Comparison of ENCODE assay signal across 8 cellular contexts in genomic region chr3:122443762-122444490, GRCh38. TPM values are rescaled to one million over a fixed set of nuclear protein-coding genes. Genes with fewer than 3 reads are reported as not detected.
DNase-seq lines count a peak whose midpoint lies in the region; ATAC-seq, FAIRE-seq and TF ChIP-seq lines count a peak whose summit lies in the region.
"Not testable (repeated sequence)": the region's sequence is repeated elsewhere in the genome, so short reads cannot be mapped to it uniquely, and the experiment has no call there.

No MANE protein-coding gene starts in this region.

- H3K9me3 Mint-ChIP-seq in GM23338, neural progenitor cell: not testable (repeated sequence)

- POLR2A ChIA-PET in RWPE1 (lab: Yijun Ruan, JAX; ENCODE audit: low non-redundant PET) = not testable (repeated sequence)

- peak overlapping the region; percentile 31 for H3K4me3 ChIP-seq in GM23338
- H3K4me3 ChIP-seq in bronchial epithelial cell (ENCODE audit: low read depth, low read length); keratinocyte (ENCODE audit: control insufficient read depth in 2 of 3, extremely low read depth in 1 of 3, insufficient read depth in 2 of 3, low read depth in 1 of 3, low read length in 3 of 3); neural progenitor cell: not testable (repeated sequence)

- H3K9me1 ChIP-seq in keratinocyte (ENCODE audit: control insufficient read depth, extremely low read depth, insufficient read depth, low read length) = not testable (repeated sequence)

- H3K4me3 Mint-ChIP-seq in GM23338 = peak overlapping the region; percentile 62
- not testable (repeated sequence) for H3K4me3 Mint-ChIP-seq in neural progenitor cell

- H3F3A ChIP-seq in GM23338 (replicated peaks; ENCODE audit: low read depth) = not testable (repeated sequence)
- H3F3A ChIP-seq in neural progenitor cell (ENCODE audit: low read depth) = peaks cover 10% of the 10 kb centered on the region

- H3K9me3 ChIP-seq in keratinocyte (ENCODE audit: control insufficient read depth, low read depth, low read length); neural progenitor cell (ENCODE audit: low read depth): not testable (repeated sequence)

- peaks cover 88% of the 10 kb centered on the region for H3K36me3 Mint-ChIP-seq in GM23338 (ENCODE audit: low read depth)
- peaks cover 58% of the 10 kb centered on the region for H3K36me3 Mint-ChIP-seq in neural progenitor cell

- ATAC-seq in GM23338 = peak; percentile 59
- ATAC-seq in foreskin keratinocyte = peak; percentile 76

- peaks cover 14% of the 10 kb centered on the region for H3K4me1 ChIP-seq in GM23338 (ENCODE audit: insufficient read depth)
- H3K4me1 ChIP-seq in foreskin keratinocyte = not testable (repeated sequence)
- H3K4me1 ChIP-seq in keratinocyte (ENCODE audit: control insufficient read depth, extremely low read depth, insufficient read depth, low read length) = peaks cover 12% of the 10 kb centered on the region
- H3K4me1 ChIP-seq in neural progenitor cell = peaks cover 12% of the 10 kb centered on the region

- H3K27me3 ChIP-seq in GM23338 (ENCODE audit: insufficient read depth); bronchial epithelial cell (ENCODE audit: control insufficient read depth, insufficient read depth, low read length); foreskin keratinocyte; keratinocyte (ENCODE audit: control insufficient read depth, extremely low read depth, insufficient read depth, low read length); neural progenitor cell: not testable (repeated sequence)

- H2AFZ ChIP-seq in GM23338; keratinocyte (ENCODE audit: control insufficient read depth, low read length); neural progenitor cell (replicated peaks): not testable (repeated sequence)

- TF ChIP-seq RAD21 in Ishikawa (IDR thresholded peaks at IDR 0.05; ENCODE audit: low read depth) = not testable (repeated sequence)

- H4K20me1 ChIP-seq in GM23338 (replicated peaks; ENCODE audit: insufficient read depth); keratinocyte (ENCODE audit: control insufficient read depth, extremely low read depth, insufficient read depth, low read length); neural progenitor cell (ENCODE audit: low read depth): not testable (repeated sequence)

- H3K27ac ChIP-seq in 22Rv1 (peak overlapping the region; percentile 72), GM23338 (ENCODE audit: low read depth) (peak overlapping the region; percentile 88), foreskin keratinocyte (peak overlapping the region; percentile 21), keratinocyte (ENCODE audit: control insufficient read depth, insufficient read depth, low read length) (peak overlapping the region; percentile 26)
- not testable (repeated sequence) for H3K27ac ChIP-seq in RWPE1, neural progenitor cell

- CTCF ChIA-PET in RWPE1 (lab: Yijun Ruan, JAX) = interaction anchor here (0.6 kb wide), 1 partner anchor 20 kb away, joined by 3 read pairs; no protein-coding TSS in a partner anchor

- H3K36me3 ChIP-seq in GM23338 (ENCODE audit: insufficient read depth) = peaks cover 32% of the 10 kb centered on the region
- not testable (repeated sequence) for H3K36me3 ChIP-seq in bronchial epithelial cell (ENCODE audit: control insufficient read depth, insufficient read depth, low read length); keratinocyte (ENCODE audit: control insufficient read depth in 2 of 2, extremely low read depth in 1 of 2, insufficient read depth in 2 of 2, low read length in 2 of 2); neural progenitor cell

- not testable (repeated sequence) for FAIRE-seq in bronchial epithelial cell (lab: Jason Lieb, UNC); keratinocyte (lab: Jason Lieb, UNC)

- not testable (repeated sequence) for TF ChIP-seq EP300 in Ishikawa (IDR thresholded peaks at IDR 0.05; ENCODE audit: borderline replicate concordance)

- DNase-seq in GM23338 (ENCODE audit: low spot score) (peak; percentile 73), RWPE1 (ENCODE audit: low spot score) (peak; percentile 18), bronchial epithelial cell (ENCODE audit: low read depth) (peak; percentile 51), foreskin keratinocyte (peak; percentile 57 to 79), neural progenitor cell (ENCODE audit: low spot score) (peak; percentile 10)
- DNase-seq in keratinocyte (ENCODE audit: low read depth, low spot score) = not testable (repeated sequence)

- not testable (repeated sequence) for TF ChIP-seq CTCF in 22Rv1 (IDR thresholded peaks at IDR 0.05); GM23338 (conservative IDR thresholded peaks at IDR 0.05; ENCODE audit: low read depth in 2 of 2); RWPE1 (conservative IDR thresholded peaks at IDR 0.05; ENCODE audit: low read depth); bronchial epithelial cell (IDR thresholded peaks at IDR 0.05; ENCODE audit: insufficient read depth, low read length, severe bottlenecking); foreskin keratinocyte (conservative IDR thresholded peaks at IDR 0.05); keratinocyte (optimal IDR thresholded peaks at IDR 0.05 in 1 of 3, IDR thresholded peaks at IDR 0.05 in 1 of 3, conservative IDR thresholded peaks at IDR 0.05 in 1 of 3; ENCODE audit: extremely low read depth in 1 of 3, insufficient read depth in 2 of 3, low read length in 3 of 3); neural progenitor cell (IDR thresholded peaks at IDR 0.05)

- H3K9me2 ChIP-seq in GM23338 (ENCODE audit: insufficient read depth) = not testable (repeated sequence)

- dilution Hi-C loops in keratinocyte (cut with MboI; ENCODE audit: extremely low pct_ligation_motif_present, low sequenced_read_pairs) = not testable (repeated sequence)

- H3K4me2 ChIP-seq in GM23338 (peak overlapping the region; percentile 63), keratinocyte (ENCODE audit: control insufficient read depth, extremely low read depth, insufficient read depth, low read depth, low read length) (peak overlapping the region; percentile 10), neural progenitor cell (peak overlapping the region; percentile 47)

- not testable (repeated sequence) for H3K27me3 Mint-ChIP-seq in GM23338 (ENCODE audit: insufficient read depth, low read depth, poor library complexity); neural progenitor cell (ENCODE audit: insufficient read depth, low read depth)

- not testable (repeated sequence) for H3K9ac ChIP-seq in keratinocyte (ENCODE audit: control insufficient read depth, extremely low read depth, insufficient read depth, low read length); neural progenitor cell

- H3K27ac Mint-ChIP-seq in GM23338 = peak overlapping the region; percentile 97
- not testable (repeated sequence) for H3K27ac Mint-ChIP-seq in neural progenitor cell

- H3K79me2 ChIP-seq in GM23338 (replicated peaks; ENCODE audit: insufficient read depth) = peaks cover 47% of the 10 kb centered on the region
- H3K79me2 ChIP-seq in keratinocyte (ENCODE audit: control insufficient read depth, insufficient read depth, low read length) = not testable (repeated sequence)
- H3K79me2 ChIP-seq in neural progenitor cell (ENCODE audit: low read depth) = peaks cover 30% of the 10 kb centered on the region

- peaks cover 28% of the 10 kb centered on the region for H3K4me1 Mint-ChIP-seq in GM23338
- H3K4me1 Mint-ChIP-seq in neural progenitor cell = not testable (repeated sequence)

TF ChIP-seq in Ishikawa, 13 proteins besides CTCF, POLR2A, EP300 and RAD21:
- peak; percentile 65 for TF ChIP-seq TEAD4 (IDR thresholded peaks at IDR 0.05)
- peak; percentile 52; the same call in 1 of the 2 replicates for TF ChIP-seq YY1 (IDR thresholded peaks at IDR 0.05; ENCODE audit: low read depth)
- peak; percentile 58; the same call in 1 of the 2 replicates for TF ChIP-seq CEBPB (IDR thresholded peaks at IDR 0.05)

RNA-seq across cellular contexts. Expression of gene WDR5B, which starts 28.1 kb away (rescaled TPM):
- 2.4 and 2.7 TPM in 2 replicates for total RNA-seq in GM23338 (2014; rRNA removed; shearing (Covaris generic))
- 0.81 and 0.87 TPM in 2 replicates for polyA plus RNA-seq in GM23338 (2016; fragmentation: Nextera tagmentation; extraction: Ambion mirVana)
- 3.9 and 4.4 TPM in 2 replicates for total RNA-seq in bronchial epithelial cell
- total RNA-seq in foreskin keratinocyte = 2.2 and 2.5 TPM in 2 replicates
- 1.3 and 1.4 TPM in 2 replicates for polyA plus RNA-seq in foreskin keratinocyte
- polyA plus RNA-seq in keratinocyte = 2.0 to 4.0 TPM (median 3.0 TPM) in 3 replicates
- 1.5 TPM for polyA plus RNA-seq in keratinocyte (2011; ENCODE audit: low read depth)
- 0.91 and 1.8 TPM in 2 replicates for polyA plus RNA-seq in keratinocyte (2011; cell fraction: cytosol; rRNA removed)
- 3.9 and 6.1 TPM in 2 replicates for polyA plus RNA-seq in keratinocyte (2011; cell fraction: nucleus; rRNA removed)
- polyA plus RNA-seq in keratinocyte (2012; ENCODE audit: low replicate concordance) = 1.7 and 2.0 TPM in 2 replicates
- 0.59 to 1.6 TPM (median 1.4 TPM) in 3 replicates for polyA minus RNA-seq in keratinocyte
- 0.77 TPM for polyA minus RNA-seq in keratinocyte (2011; cell fraction: cytosol; rRNA and poly(A)+ RNA removed)
- polyA minus RNA-seq in keratinocyte (2011; cell fraction: nucleus; rRNA and poly(A)+ RNA removed) = 1.8 and 2.6 TPM in 2 replicates
- total RNA-seq in neural progenitor cell (ENCODE audit: low replicate concordance) = 7.8 and 11.8 TPM in 2 replicates

RNA-seq across cellular contexts. Expression of gene FAM162A, which starts 59.9 kb away (rescaled TPM):
- total RNA-seq in GM23338 (2014; rRNA removed; shearing (Covaris generic)) = 34.4 and 35.9 TPM in 2 replicates
- polyA plus RNA-seq in GM23338 (2016; fragmentation: Nextera tagmentation; extraction: Ambion mirVana) = 227 and 234 TPM in 2 replicates
- 14.7 and 37.0 TPM in 2 replicates for total RNA-seq in bronchial epithelial cell
- total RNA-seq in foreskin keratinocyte = 41.3 and 51.5 TPM in 2 replicates
- 66.0 and 81.6 TPM in 2 replicates for polyA plus RNA-seq in foreskin keratinocyte
- 56.7 to 124 TPM (median 118 TPM) in 3 replicates for polyA plus RNA-seq in keratinocyte
- polyA plus RNA-seq in keratinocyte (2011; ENCODE audit: low read depth) = 113 TPM
- 73.6 and 111 TPM in 2 replicates for polyA plus RNA-seq in keratinocyte (2011; cell fraction: cytosol; rRNA removed)
- polyA plus RNA-seq in keratinocyte (2011; cell fraction: nucleus; rRNA removed) = 48.3 and 59.2 TPM in 2 replicates
- 66.4 and 140 TPM in 2 replicates for polyA plus RNA-seq in keratinocyte (2012; ENCODE audit: low replicate concordance)
- 5.8 to 40.3 TPM (median 25.5 TPM) in 3 replicates for polyA minus RNA-seq in keratinocyte
- polyA minus RNA-seq in keratinocyte (2011; cell fraction: cytosol; rRNA and poly(A)+ RNA removed) = 11.5 TPM
- 9.4 and 13.2 TPM in 2 replicates for polyA minus RNA-seq in keratinocyte (2011; cell fraction: nucleus; rRNA and poly(A)+ RNA removed)
- 29.3 and 66.1 TPM in 2 replicates for total RNA-seq in neural progenitor cell (ENCODE audit: low replicate concordance)

Comparison
In these comparisons a context has a peak if more than half of its experiments do, and no peak if none do; other contexts are left out.
1. H3K4me2 ChIP-seq: peak in every context shown above with its lines; median percentile 63 in GM23338; 47 in neural progenitor cell; 10 in keratinocyte.